23 cellular contexts compared by ENCODE assay signal in the genomic region with DNA sequence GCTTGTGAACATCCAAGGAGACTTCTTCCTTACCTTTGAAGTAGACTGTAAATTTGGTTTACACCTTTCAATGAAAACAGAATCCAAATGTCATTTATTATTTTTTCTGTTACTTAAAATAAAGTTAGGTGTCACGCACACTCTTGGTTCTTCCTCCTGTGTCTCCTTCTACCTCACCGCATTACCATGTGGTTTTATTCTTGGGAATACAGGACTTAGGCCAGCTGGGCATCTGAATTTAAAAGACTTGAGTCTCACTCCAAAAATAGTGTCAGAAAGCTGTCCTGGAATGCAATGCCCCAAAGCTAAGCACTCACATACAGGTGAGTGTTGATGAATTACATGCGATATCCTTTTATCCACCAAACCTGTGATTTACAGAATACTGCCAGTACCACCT.
"Had no signal": no experiment of that assay in that cellular context is flagged by ENCODE, and none has a peak within 500 bp of the region (broad histone marks: within the 10 kb centered on the region; RNA-seq: fewer than 3 reads in every experiment).

No MANE protein-coding gene starts in this region.

- H3K4me3 ChIP-seq: coronary artery, dorsolateral prefrontal cortex, esophagus squamous epithelium, gastroesophageal sphincter, heart left ventricle, hepatocyte, left lung, lower lobe of right lung, mucosa of descending colon had no signal

- ATAC-seq: gastroesophageal sphincter, heart left ventricle, left lung, lower lobe of right lung, mucosa of descending colon had no signal

- H3K4me1 ChIP-seq: esophagus squamous epithelium, gastroesophageal sphincter, left lung, lower lobe of right lung had no signal

- H2AFZ ChIP-seq: hepatocyte had no signal

- H3K79me2 ChIP-seq: hepatocyte had no signal

- H3K36me3 ChIP-seq: esophagus squamous epithelium, gastroesophageal sphincter, heart left ventricle, left lung, lower lobe of right lung had no signal

- H3K9me3 ChIP-seq: esophagus squamous epithelium, gastroesophageal sphincter, heart left ventricle, left lung, lower lobe of right lung, mucosa of descending colon had no signal

- H3K27ac ChIP-seq: coronary artery, dorsolateral prefrontal cortex, esophagus squamous epithelium, gastroesophageal sphincter, hepatocyte, left lung, lower lobe of right lung had no signal

- FAIRE-seq: colon, endothelial cell of umbilical vein, kidney had no signal

- DNase-seq: dermis blood vessel endothelial cell; dorsolateral prefrontal cortex; effector CD4-positive, alpha-beta T cell; effector memory CD4-positive, alpha-beta T cell; esophagus squamous epithelium; foreskin fibroblast; foreskin melanocyte; heart left ventricle; hypothalamus; immature natural killer cell; islet precursor cell; kidney; kidney glomerular epithelial cell; left lung; left ventricle myocardium superior; lower lobe of right lung; mesenchymal stem cell; mucosa of descending colon had no signal

- H3K4me2 ChIP-seq: hepatocyte had no signal

- H3K27me3 ChIP-seq: dorsolateral prefrontal cortex, esophagus squamous epithelium, gastroesophageal sphincter, heart left ventricle, hepatocyte, left lung had no signal
